In the genomic region with DNA sequence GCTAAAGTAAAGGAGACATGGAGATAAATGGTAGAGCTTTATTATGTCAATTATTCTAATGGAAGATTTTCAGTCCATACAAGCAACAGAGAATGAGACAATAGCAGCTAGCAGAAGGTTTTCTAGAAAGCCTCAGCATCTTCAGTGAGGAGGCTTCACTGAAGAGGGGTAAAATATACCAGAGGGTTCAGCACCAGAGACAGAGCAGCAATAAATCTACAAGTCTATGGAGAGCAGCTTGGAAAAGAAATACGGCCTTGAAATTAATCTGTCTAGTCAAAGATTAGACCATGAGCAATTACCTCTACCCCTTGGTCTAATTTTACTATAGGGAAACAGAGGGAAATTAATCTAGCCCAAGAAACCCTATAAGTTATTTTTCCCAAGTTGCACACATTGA, we compare ENCODE assay signal across 36 cellular contexts.
"Had no signal": no experiment of that assay in that cellular context is flagged by ENCODE, and none has a peak within 500 bp of the region (broad histone marks: within the 10 kb centered on the region; RNA-seq: fewer than 3 reads in every experiment).

No MANE protein-coding gene starts in this region.

- H3K36me3 ChIP-seq: adrenal gland, breast epithelium, cardiac muscle cell, colonic mucosa, heart left ventricle had no signal

- H3K4me3 Mint-ChIP-seq: activated CD4-positive, alpha-beta memory T cell treated with anti-CD3 and anti-CD28 coated beads for 36 hours; activated CD4-positive, alpha-beta T cell treated with anti-CD3 and anti-CD28 coated beads for 36 hours; activated CD4-positive, alpha-beta T cell treated with anti-CD3 and anti-CD28 coated beads, Interleukin-2, amount 10 ng/mL, durations not matched to agents 24 days and 14 days; activated CD8-positive, alpha-beta memory T cell treated with anti-CD3 and anti-CD28 coated beads, Interleukin-2, amount 10 ng/mL, durations not matched to agents 7 days and 5 days; activated CD8-positive, alpha-beta T cell treated with anti-CD3 and anti-CD28 coated beads, Interleukin-2, amount 10 ng/mL, durations not matched to agents 7 days and 5 days; activated naive CD4-positive, alpha-beta T cell treated with anti-CD3 and anti-CD28 coated beads for 36 hours; activated naive CD4-positive, alpha-beta T cell treated with anti-CD3 and anti-CD28 coated beads, Interleukin-2, amount 50 U/mL, for 24 hours; activated naive CD8-positive, alpha-beta T cell treated with anti-CD3 and anti-CD28 coated beads for 36 hours; activated naive CD8-positive, alpha-beta T cell treated with anti-CD3 and anti-CD28 coated beads, Interleukin-2, amount 50 U/mL, for 24 hours; activated T-helper 1 cell treated with anti-CD3 and anti-CD28 coated beads, Interleukin-12 subunit alpha, Interleukin-12 subunit beta, Interleukin-2, Interleukin-4 antibody, amounts not matched to agents 30 ng/mL and 10 ng/mL and 1 ng/mL, durations not matched to agents 14 hours and 24 hours and 36 hours; endodermal cell; T-helper 17 cell; T-helper 2 cell treated with Interferon-gamma antibody and Interleukin-4, amounts not matched to agents 5 μg/mL and 100 μg/mL, for 36 hours had no signal

- ATAC-seq: activated CD4-positive, alpha-beta T cell treated with anti-CD3 and anti-CD28 coated beads for 36 hours; activated CD8-positive, alpha-beta memory T cell treated with anti-CD3 and anti-CD28 coated beads, Interleukin-2, amount 10 ng/mL, durations not matched to agents 7 days and 5 days; activated CD8-positive, alpha-beta T cell treated with anti-CD3 and anti-CD28 coated beads, Interleukin-2, amount 10 ng/mL, durations not matched to agents 7 days and 5 days; activated naive CD8-positive, alpha-beta T cell treated with anti-CD3 and anti-CD28 coated beads, Interleukin-2, amount 50 U/mL, for 24 hours; body of pancreas; esophagus mucosa; heart left ventricle; T-helper 17 cell had no signal

- H3K4me3 ChIP-seq: adrenal gland, body of pancreas, breast epithelium, cardiac muscle cell, colonic mucosa, dorsolateral prefrontal cortex, heart left ventricle had no signal

- H3K27ac Mint-ChIP-seq: activated CD4-positive, alpha-beta memory T cell treated with anti-CD3 and anti-CD28 coated beads for 36 hours; activated CD4-positive, alpha-beta T cell treated with anti-CD3 and anti-CD28 coated beads for 36 hours; activated CD4-positive, alpha-beta T cell treated with anti-CD3 and anti-CD28 coated beads, Interleukin-2, amount 10 ng/mL, durations not matched to agents 24 days and 14 days; activated CD8-positive, alpha-beta T cell treated with anti-CD3 and anti-CD28 coated beads, Interleukin-2, amount 10 ng/mL, durations not matched to agents 7 days and 5 days; activated naive CD4-positive, alpha-beta T cell treated with anti-CD3 and anti-CD28 coated beads for 36 hours; activated naive CD4-positive, alpha-beta T cell treated with anti-CD3 and anti-CD28 coated beads, Interleukin-2, amount 50 U/mL, for 24 hours; activated naive CD8-positive, alpha-beta T cell treated with anti-CD3 and anti-CD28 coated beads for 36 hours; activated naive CD8-positive, alpha-beta T cell treated with anti-CD3 and anti-CD28 coated beads, Interleukin-2, amount 50 U/mL, for 24 hours; activated T-helper 1 cell treated with anti-CD3 and anti-CD28 coated beads, Interleukin-12 subunit alpha, Interleukin-12 subunit beta, Interleukin-2, Interleukin-4 antibody, amounts not matched to agents 30 ng/mL and 10 ng/mL and 1 ng/mL, durations not matched to agents 14 hours and 24 hours and 36 hours; activated T-helper 2 cell treated with anti-CD3 and anti-CD28 coated beads, Interferon-gamma antibody, Interleukin-2, Interleukin-4, amounts not matched to agents 10 μg/mL and 5 μg/mL and 100 μg/mL, durations not matched to agents 14 hours and 24 hours and 36 hours; endodermal cell; T-helper 17 cell; T-helper 2 cell treated with Interferon-gamma antibody and Interleukin-4, amounts not matched to agents 5 μg/mL and 100 μg/mL, for 36 hours had no signal

- H3K36me3 Mint-ChIP-seq: activated CD4-positive, alpha-beta memory T cell treated with anti-CD3 and anti-CD28 coated beads for 36 hours; activated CD8-positive, alpha-beta memory T cell treated with anti-CD3 and anti-CD28 coated beads, Interleukin-2, amount 10 ng/mL, durations not matched to agents 7 days and 5 days; activated naive CD4-positive, alpha-beta T cell treated with anti-CD3 and anti-CD28 coated beads, Interleukin-2, amount 50 U/mL, for 24 hours; activated naive CD8-positive, alpha-beta T cell treated with anti-CD3 and anti-CD28 coated beads for 36 hours had no signal

- H3K9me3 ChIP-seq: adrenal gland, body of pancreas, breast epithelium, colonic mucosa, heart left ventricle had no signal

- H3K27ac ChIP-seq: adrenal gland, body of pancreas, cardiac muscle cell, colonic mucosa, dorsolateral prefrontal cortex, heart left ventricle had no signal

- H3K27me3 ChIP-seq: adrenal gland, body of pancreas, breast epithelium, cardiac muscle cell, colonic mucosa had no signal

- H3K4me1 Mint-ChIP-seq: activated CD4-positive, alpha-beta T cell treated with anti-CD3 and anti-CD28 coated beads for 36 hours; activated CD4-positive, alpha-beta T cell treated with anti-CD3 and anti-CD28 coated beads, Interleukin-2, amount 10 ng/mL, durations not matched to agents 24 days and 14 days; activated CD8-positive, alpha-beta memory T cell treated with anti-CD3 and anti-CD28 coated beads, Interleukin-2, amount 10 ng/mL, durations not matched to agents 7 days and 5 days; activated naive CD4-positive, alpha-beta T cell treated with anti-CD3 and anti-CD28 coated beads, Interleukin-2, amount 50 U/mL, for 24 hours; endodermal cell; T-helper 17 cell had no signal

- H3K4me1 ChIP-seq: adrenal gland, breast epithelium, colonic mucosa, heart left ventricle had no signal

- DNase-seq: activated CD4-positive, alpha-beta memory T cell treated with anti-CD3 and anti-CD28 coated beads for 36 hours; activated CD4-positive, alpha-beta T cell treated with anti-CD3 and anti-CD28 coated beads for 36 hours; activated CD4-positive, alpha-beta T cell treated with anti-CD3 and anti-CD28 coated beads, Interleukin-2, amount 10 ng/mL, durations not matched to agents 24 days and 14 days; activated CD4-positive, CD25-positive, alpha-beta regulatory T cell; activated CD4-positive, CD25-positive, alpha-beta regulatory T cell treated with anti-CD3 and anti-CD28 coated beads, Interleukin-2, amount 50 U/mL, for 72 hours; activated CD8-positive, alpha-beta memory T cell treated with anti-CD3 and anti-CD28 coated beads, Interleukin-2, amount 10 ng/mL, durations not matched to agents 7 days and 5 days; activated CD8-positive, alpha-beta memory T cell treated with anti-CD3 and anti-CD28 coated beads, Interleukin-2, amount 50 U/mL, for 4 hours; activated CD8-positive, alpha-beta T cell treated with anti-CD3 and anti-CD28 coated beads, Interleukin-2, amount 10 ng/mL, durations not matched to agents 7 days and 5 days; activated effector memory CD4-positive, alpha-beta T cell treated with anti-CD3 and anti-CD28 coated beads, Interleukin-2, amount 50 U/mL, for 16 hours; activated naive CD4-positive, alpha-beta T cell treated with anti-CD3 and anti-CD28 coated beads for 36 hours; activated naive CD8-positive, alpha-beta T cell treated with anti-CD3 and anti-CD28 coated beads for 36 hours; activated naive CD8-positive, alpha-beta T cell treated with anti-CD3 and anti-CD28 coated beads, Interleukin-2, amount 50 U/mL, for 24 hours; activated T-cell treated with anti-CD3 and anti-CD28 coated beads, Interleukin-2, amount 50 U/mL, for 1 hour; activated T-cell treated with anti-CD3 and anti-CD28 coated beads, Interleukin-2, amount 50 U/mL, for 48 hours; adrenal gland; amygdala; aorta; body of pancreas; central memory CD4-positive, alpha-beta T cell; cerebellar nuclear complex; colonic mucosa; dorsolateral prefrontal cortex; effector memory CD4-positive, alpha-beta T cell; endodermal cell; foreskin fibroblast; heart left ventricle; T-helper 1 cell; T-helper 17 cell; T1000 had no signal

- H3K9me3 Mint-ChIP-seq: activated CD4-positive, alpha-beta memory T cell treated with anti-CD3 and anti-CD28 coated beads for 36 hours; activated naive CD4-positive, alpha-beta T cell treated with anti-CD3 and anti-CD28 coated beads for 36 hours; activated naive CD4-positive, alpha-beta T cell treated with anti-CD3 and anti-CD28 coated beads, Interleukin-2, amount 50 U/mL, for 24 hours; activated naive CD8-positive, alpha-beta T cell treated with anti-CD3 and anti-CD28 coated beads for 36 hours; activated naive CD8-positive, alpha-beta T cell treated with anti-CD3 and anti-CD28 coated beads, Interleukin-2, amount 50 U/mL, for 24 hours; activated T-helper 1 cell treated with anti-CD3 and anti-CD28 coated beads, Interleukin-12 subunit alpha, Interleukin-12 subunit beta, Interleukin-2, Interleukin-4 antibody, amounts not matched to agents 30 ng/mL and 10 ng/mL and 1 ng/mL, durations not matched to agents 14 hours and 24 hours and 36 hours; activated T-helper 2 cell treated with anti-CD3 and anti-CD28 coated beads, Interferon-gamma antibody, Interleukin-2, Interleukin-4, amounts not matched to agents 10 μg/mL and 5 μg/mL and 100 μg/mL, durations not matched to agents 14 hours and 24 hours and 36 hours; endodermal cell; T-helper 2 cell treated with Interferon-gamma antibody and Interleukin-4, amounts not matched to agents 5 μg/mL and 100 μg/mL, for 36 hours had no signal

- H3K27me3 Mint-ChIP-seq: activated naive CD8-positive, alpha-beta T cell treated with anti-CD3 and anti-CD28 coated beads for 36 hours had no signal
